6 cellular contexts compared by ENCODE assay signal in genomic region chr20:3158968-3159431, GRCh38.
A peak's percentile ranks its signal among the peaks of the same experiment; 100 is the strongest.
DNase-seq lines count a peak whose midpoint lies in the region; ATAC-seq and TF ChIP-seq lines count a peak whose summit lies in the region.

No MANE protein-coding gene starts in this region.

- H3K27me3 ChIP-seq in neutrophil, result peaks cover 3% of the 10 kb centered on the region

- DNase-seq in DMS 273 (lab: John Stamatoyannopoulos, UW; ENCODE audit: unreplicated experiment), result peak; percentile 53
- DNase-seq in DMS 273 treated with DMSO at 0.1 percent for 48 hours (lab: John Stamatoyannopoulos, UW), result no peak
- DNase-seq in cardiac fibroblast (ENCODE audit: low read depth in 2 of 2), result peak; percentile 33 to 37
- no peak for DNase-seq in globus pallidus (ENCODE audit: low spot score)

- H3K4me3 ChIP-seq in cardiac fibroblast (replicated peaks in 1 of 2; ENCODE audit: low read depth in 2 of 2, low read length in 2 of 2) (peak overlapping the region; percentile 79 to 90), neutrophil (ENCODE audit: low read depth in 1 of 2, low read length in 1 of 2) (peak overlapping the region; percentile 95 to 97)

- peaks cover 29 to 34% of the 10 kb centered on the region in 2 experiments for H3K4me1 ChIP-seq in neutrophil (ENCODE audit: control insufficient read depth in 1 of 2, insufficient read depth in 1 of 2, low read depth in 1 of 2, low read length in 1 of 2)

- no peaks in the 10 kb centered on the region for H3K9me3 ChIP-seq in neutrophil

- H3K36me3 ChIP-seq in neutrophil, result peaks cover 7% of the 10 kb centered on the region

- no peak for ATAC-seq in GM19324 (IDR thresholded peaks at IDR 0.05; ENCODE audit: low FRiP score, unreplicated experiment)

- peak overlapping the region; percentile 89 for H3K27ac ChIP-seq in neutrophil

- no peak for TF ChIP-seq CTCF in cardiac fibroblast (IDR thresholded peaks at IDR 0.05; ENCODE audit: low read depth, low read length)
- TF ChIP-seq CTCF in neutrophil (IDR thresholded peaks at IDR 0.05), result no peak

Comparison
In these comparisons a context has a peak if more than half of its experiments do, and no peak if none do; other contexts are left out.
1. DNase-seq: peak in DMS 273 (single experiment) and cardiac fibroblast (2 of 2); none in DMS 273 treated with DMSO at 0.1 percent for 48 hours (single experiment) and globus pallidus (single experiment).